ENCODE assay signal across 5 cellular contexts in genomic region chr14:89089330-89089729, GRCh38.
"Had no signal": no experiment of that assay in that cellular context is flagged by ENCODE, and none has a peak within 500 bp of the region (broad histone marks: within the 10 kb centered on the region; RNA-seq: fewer than 3 reads in every experiment).

No MANE protein-coding gene starts in this region.

- H3K27ac ChIP-seq: HL-60 had no signal

- H3K4me3 ChIP-seq: K562 had no signal

- DNase-seq: KBM-7, KG1 had no signal

- FAIRE-seq: HTR-8/SVneo, K562 had no signal

- ATAC-seq: K562 had no signal
